16 cellular contexts compared by ENCODE assay signal in genomic region chr14:101233861-101234587, GRCh38.
"Had no signal": no experiment of that assay in that cellular context is flagged by ENCODE, and none has a peak within 500 bp of the region (broad histone marks: within the 10 kb centered on the region; RNA-seq: fewer than 3 reads in every experiment).

No MANE protein-coding gene starts in this region.

- DNase-seq: activated CD4-positive, alpha-beta T cell treated with anti-CD3 and anti-CD28 coated beads for 1 hour; activated CD4-positive, alpha-beta T cell treated with anti-CD3 and anti-CD28 coated beads, Interleukin-2, amount 50 U/mL, for 48 hours; activated naive CD4-positive, alpha-beta T cell; esophagus squamous epithelium; foreskin fibroblast; left ventricle myocardium inferior; stimulated activated CD4-positive, alpha-beta T cell treated with anti-CD3 and anti-CD28 coated beads, Interleukin-2, amount 100 ng/mL, for 24 hours; stimulated activated naive CD4-positive, alpha-beta T cell; substantia nigra; T-cell; T1000 had no signal

- H3K9me3 ChIP-seq: esophagus squamous epithelium, left ventricle myocardium inferior, prostate gland, right lobe of liver, upper lobe of left lung had no signal

- H3K36me3 ChIP-seq: esophagus squamous epithelium, left ventricle myocardium inferior, prostate gland, right lobe of liver, upper lobe of left lung had no signal

- H3K36me3 Mint-ChIP-seq: memory B cell, T-cell had no signal

- ATAC-seq: right lobe of liver, T-cell had no signal

- H3K27me3 ChIP-seq: right lobe of liver, upper lobe of left lung had no signal

- H3K27ac ChIP-seq: esophagus squamous epithelium, left ventricle myocardium inferior, prostate gland, right lobe of liver, upper lobe of left lung had no signal

- H3K4me3 Mint-ChIP-seq: activated T-helper 1 cell treated with anti-CD3 and anti-CD28 coated beads, Interleukin-12 subunit alpha, Interleukin-12 subunit beta, Interleukin-2, Interleukin-4 antibody, amounts not matched to agents 30 ng/mL and 10 ng/mL and 1 ng/mL, durations not matched to agents 14 hours and 24 hours and 36 hours; memory B cell; T-cell had no signal

- H3K4me3 ChIP-seq: esophagus squamous epithelium, left ventricle myocardium inferior, prostate gland, right lobe of liver, upper lobe of left lung had no signal

- H3K9me3 Mint-ChIP-seq: activated T-helper 1 cell treated with anti-CD3 and anti-CD28 coated beads, Interleukin-12 subunit alpha, Interleukin-12 subunit beta, Interleukin-2, Interleukin-4 antibody, amounts not matched to agents 30 ng/mL and 10 ng/mL and 1 ng/mL, durations not matched to agents 14 hours and 24 hours and 36 hours; memory B cell; T-cell had no signal

- H3K4me1 ChIP-seq: left ventricle myocardium inferior, prostate gland, right lobe of liver, upper lobe of left lung had no signal

- H3K4me1 Mint-ChIP-seq: memory B cell, T-cell had no signal

- H3K27ac Mint-ChIP-seq: activated T-helper 1 cell treated with anti-CD3 and anti-CD28 coated beads, Interleukin-12 subunit alpha, Interleukin-12 subunit beta, Interleukin-2, Interleukin-4 antibody, amounts not matched to agents 30 ng/mL and 10 ng/mL and 1 ng/mL, durations not matched to agents 14 hours and 24 hours and 36 hours; memory B cell; T-cell had no signal
